Comparison of ENCODE assay signal across 33 cellular contexts in the genomic region with DNA sequence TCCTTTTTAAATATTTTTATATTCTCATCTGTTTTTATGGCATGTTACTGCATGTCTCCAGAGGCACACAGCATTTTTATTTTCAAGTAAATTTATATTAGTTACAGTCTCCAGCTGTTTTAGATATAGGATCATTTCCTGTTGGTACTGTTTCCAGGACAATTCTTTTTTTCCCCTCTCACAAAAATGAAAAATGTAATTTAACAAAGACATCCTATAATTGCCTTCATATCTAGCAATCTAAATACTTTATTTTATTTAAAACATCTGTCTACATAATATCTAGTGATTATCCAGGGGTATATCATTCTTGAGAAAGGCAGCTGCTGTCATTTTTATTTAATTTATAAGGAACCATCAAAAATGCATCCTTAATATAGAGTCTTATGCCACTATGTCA.
"Had no signal": no experiment of that assay in that cellular context is flagged by ENCODE, and none has a peak within 500 bp of the region (broad histone marks: within the 10 kb centered on the region; RNA-seq: fewer than 3 reads in every experiment).

No MANE protein-coding gene starts in this region.

- H3K4me1 Mint-ChIP-seq: activated CD4-positive, alpha-beta memory T cell treated with anti-CD3 and anti-CD28 coated beads, Interleukin-2, amount 10 ng/mL, durations not matched to agents 7 days and 5 days; activated CD4-positive, alpha-beta T cell treated with anti-CD3 and anti-CD28 coated beads, Interleukin-2, amount 10 ng/mL, durations not matched to agents 24 days and 14 days; activated naive CD4-positive, alpha-beta T cell treated with anti-CD3 and anti-CD28 coated beads, Interleukin-2, amount 50 U/mL, for 24 hours; activated naive CD8-positive, alpha-beta T cell treated with anti-CD3 and anti-CD28 coated beads, Interleukin-2, amount 50 U/mL, for 24 hours; activated T-helper 17 cell treated with anti-CD3 and anti-CD28 coated beads, Interleukin-2, amount 50 U/mL, for 72 hours; immature natural killer cell; natural killer cell; stimulated activated naive B cell treated with anti-CD40 and anti-IgM and Interleukin-4, amounts not matched to agents 10 μg/mL and 1 μg/mL and 100 μg/mL, for 72 hours had no signal

- H3K4me3 Mint-ChIP-seq: activated CD4-positive, alpha-beta memory T cell treated with anti-CD3 and anti-CD28 coated beads, Interleukin-2, amount 10 ng/mL, durations not matched to agents 7 days and 5 days; activated CD4-positive, alpha-beta T cell treated with anti-CD3 and anti-CD28 coated beads, Interleukin-2, amount 10 ng/mL, durations not matched to agents 24 days and 14 days; activated naive CD4-positive, alpha-beta T cell treated with anti-CD3 and anti-CD28 coated beads, Interleukin-2, amount 50 U/mL, for 24 hours; activated naive CD8-positive, alpha-beta T cell treated with anti-CD3 and anti-CD28 coated beads, Interleukin-2, amount 50 U/mL, for 24 hours; activated T-cell treated with anti-CD3 and anti-CD28 coated beads, Interleukin-2, amount 50 U/mL, for 4 hours; activated T-helper 17 cell treated with anti-CD3 and anti-CD28 coated beads, Interleukin-2, amount 50 U/mL, for 72 hours; immature natural killer cell; natural killer cell; stimulated activated naive B cell treated with anti-CD40 and anti-IgM and Interleukin-4, amounts not matched to agents 10 μg/mL and 1 μg/mL and 100 μg/mL, for 72 hours; T-helper 1 cell treated with Interleukin-12 subunit alpha and Interleukin-12 subunit beta and Interleukin-4 antibody, amounts not matched to agents 30 μg/mL and 1 μg/mL, for 36 hours had no signal

- H3K4me3 ChIP-seq: breast epithelium, esophagus squamous epithelium, heart left ventricle, left lung, lower lobe of right lung, stomach, thyroid gland, upper lobe of left lung had no signal

- H3K9me3 ChIP-seq: breast epithelium, esophagus squamous epithelium, heart left ventricle, left lung, lower lobe of right lung, stomach, thyroid gland, upper lobe of left lung had no signal

- H3K4me1 ChIP-seq: breast epithelium, esophagus squamous epithelium, foreskin keratinocyte, left lung, lower lobe of right lung, stomach, thyroid gland, upper lobe of left lung had no signal

- DNase-seq: activated CD4-positive, alpha-beta memory T cell treated with anti-CD3 and anti-CD28 coated beads, Interleukin-2, amount 10 ng/mL, durations not matched to agents 7 days and 5 days; activated CD4-positive, alpha-beta T cell treated with anti-CD3 and anti-CD28 coated beads, Interleukin-2, amount 10 ng/mL, durations not matched to agents 24 days and 14 days; activated CD4-positive, CD25-positive, alpha-beta regulatory T cell treated with anti-CD3 and anti-CD28 coated beads, Interleukin-2, amount 50 U/mL, for 72 hours; activated CD8-positive, alpha-beta memory T cell treated with anti-CD3 and anti-CD28 coated beads, Interleukin-2, amount 50 U/mL, for 48 hours; activated gamma-delta T cell treated with Interleukin-2 at 50 U/mL for 16 hours; activated naive CD8-positive, alpha-beta T cell treated with anti-CD3 and anti-CD28 coated beads, Interleukin-2, amount 50 U/mL, for 24 hours; activated T-cell treated with anti-CD3 and anti-CD28 coated beads, Interleukin-2, amount 50 U/mL, for 4 hours; central memory CD4-positive, alpha-beta T cell; dermis blood vessel endothelial cell; effector CD8-positive, alpha-beta T cell; esophagus squamous epithelium; foreskin keratinocyte; heart left ventricle; hypothalamus; immature natural killer cell; kidney glomerular epithelial cell; left lung; lower lobe of right lung; mesendoderm; natural killer cell; posterior cingulate gyrus; right cardiac atrium; stimulated activated CD4-positive, alpha-beta T cell treated with anti-CD3 and anti-CD28 coated beads, Interleukin-15, amount 100 ng/mL, for 24 hours; stimulated activated CD4-positive, alpha-beta T cell treated with anti-CD3 and anti-CD28 coated beads, Interleukin-2, amount 100 ng/mL, for 24 hours; stimulated activated naive B cell treated with anti-CD40 and anti-IgM and Interleukin-4, amounts not matched to agents 10 μg/mL and 1 μg/mL and 100 μg/mL, for 72 hours; stomach; T1000; thyroid gland; upper lobe of left lung had no signal

- H3K27ac Mint-ChIP-seq: activated CD4-positive, alpha-beta memory T cell treated with anti-CD3 and anti-CD28 coated beads, Interleukin-2, amount 10 ng/mL, durations not matched to agents 7 days and 5 days; activated CD4-positive, alpha-beta T cell treated with anti-CD3 and anti-CD28 coated beads, Interleukin-2, amount 10 ng/mL, durations not matched to agents 24 days and 14 days; activated naive CD4-positive, alpha-beta T cell treated with anti-CD3 and anti-CD28 coated beads, Interleukin-2, amount 50 U/mL, for 24 hours; activated naive CD8-positive, alpha-beta T cell treated with anti-CD3 and anti-CD28 coated beads, Interleukin-2, amount 50 U/mL, for 24 hours; activated T-helper 17 cell treated with anti-CD3 and anti-CD28 coated beads, Interleukin-2, amount 50 U/mL, for 72 hours; immature natural killer cell; natural killer cell; stimulated activated naive B cell treated with anti-CD40 and anti-IgM and Interleukin-4, amounts not matched to agents 10 μg/mL and 1 μg/mL and 100 μg/mL, for 72 hours; T-helper 1 cell treated with Interleukin-12 subunit alpha and Interleukin-12 subunit beta and Interleukin-4 antibody, amounts not matched to agents 30 μg/mL and 1 μg/mL, for 36 hours had no signal

- H3K36me3 Mint-ChIP-seq: activated naive CD4-positive, alpha-beta T cell treated with anti-CD3 and anti-CD28 coated beads, Interleukin-2, amount 50 U/mL, for 24 hours; immature natural killer cell; natural killer cell; stimulated activated naive B cell treated with anti-CD40 and anti-IgM and Interleukin-4, amounts not matched to agents 10 μg/mL and 1 μg/mL and 100 μg/mL, for 72 hours had no signal

- H3K36me3 ChIP-seq: breast epithelium, esophagus squamous epithelium, heart left ventricle, left lung, lower lobe of right lung, stomach, thyroid gland, upper lobe of left lung had no signal

- H3K9me3 Mint-ChIP-seq: activated CD4-positive, alpha-beta memory T cell treated with anti-CD3 and anti-CD28 coated beads, Interleukin-2, amount 10 ng/mL, durations not matched to agents 7 days and 5 days had no signal

- H3K27me3 Mint-ChIP-seq: activated CD4-positive, alpha-beta memory T cell treated with anti-CD3 and anti-CD28 coated beads, Interleukin-2, amount 10 ng/mL, durations not matched to agents 7 days and 5 days; activated CD4-positive, alpha-beta T cell treated with anti-CD3 and anti-CD28 coated beads, Interleukin-2, amount 10 ng/mL, durations not matched to agents 24 days and 14 days; activated naive CD4-positive, alpha-beta T cell treated with anti-CD3 and anti-CD28 coated beads, Interleukin-2, amount 50 U/mL, for 24 hours; activated naive CD8-positive, alpha-beta T cell treated with anti-CD3 and anti-CD28 coated beads, Interleukin-2, amount 50 U/mL, for 24 hours had no signal

- ATAC-seq: activated naive CD8-positive, alpha-beta T cell treated with anti-CD3 and anti-CD28 coated beads, Interleukin-2, amount 50 U/mL, for 24 hours; activated T-cell treated with anti-CD3 and anti-CD28 coated beads, Interleukin-2, amount 50 U/mL, for 4 hours; activated T-helper 17 cell treated with anti-CD3 and anti-CD28 coated beads, Interleukin-2, amount 50 U/mL, for 72 hours; foreskin keratinocyte; left lung; lower lobe of right lung; natural killer cell; right cardiac atrium; stimulated activated naive B cell treated with anti-CD40 and anti-IgM and Interleukin-4, amounts not matched to agents 10 μg/mL and 1 μg/mL and 100 μg/mL, for 72 hours had no signal

- H3K27me3 ChIP-seq: breast epithelium, esophagus squamous epithelium, foreskin keratinocyte, heart left ventricle, left lung, stomach, thyroid gland, upper lobe of left lung had no signal
